37 cellular contexts compared by ENCODE assay signal in genomic region chr2:169330555-169330889, GRCh38. TPM values are rescaled to one million over a fixed set of nuclear protein-coding genes. Genes with fewer than 3 reads are reported as not detected.
"Had no signal": no experiment of that assay in that cellular context is flagged by ENCODE, and none has a peak within 500 bp of the region (broad histone marks: within the 10 kb centered on the region; RNA-seq: fewer than 3 reads in every experiment).

No MANE protein-coding gene starts in this region.

- H3K36me3 ChIP-seq: ascending aorta, cardiac muscle cell had no signal

- ATAC-seq: activated CD8-positive, alpha-beta T cell treated with anti-CD3 and anti-CD28 coated beads for 36 hours; activated naive CD8-positive, alpha-beta T cell treated with anti-CD3 and anti-CD28 coated beads, Interleukin-2, amount 50 U/mL, for 24 hours; activated T-cell treated with anti-CD3 and anti-CD28 coated beads, Interleukin-2, amount 50 U/mL, for 4 hours; activated T-cell treated with anti-CD3 and anti-CD28 coated beads, Interleukin-2, amount 50 U/mL, for 72 hours; activated T-helper 17 cell treated with anti-CD3 and anti-CD28 coated beads, Interleukin-2, amount 50 U/mL, for 72 hours had no signal

- H3K9me3 ChIP-seq: ascending aorta had no signal

- H3K9me3 Mint-ChIP-seq: activated B cell treated with CpG ODN at 0.5 μM for 24 hours; activated CD4-positive, alpha-beta memory T cell treated with anti-CD3 and anti-CD28 coated beads for 36 hours; activated CD4-positive, alpha-beta T cell treated with anti-CD3 and anti-CD28 coated beads, Interleukin-2, amount 10 ng/mL, durations not matched to agents 24 days and 14 days; activated CD8-positive, alpha-beta T cell treated with anti-CD3 and anti-CD28 coated beads for 36 hours; activated naive CD4-positive, alpha-beta T cell treated with anti-CD3 and anti-CD28 coated beads, Interleukin-2, amount 10 ng/mL, durations not matched to agents 7 days and 5 days; activated naive CD4-positive, alpha-beta T cell treated with anti-CD3 and anti-CD28 coated beads, Interleukin-2, amount 50 U/mL, for 24 hours; activated naive CD8-positive, alpha-beta T cell treated with anti-CD3 and anti-CD28 coated beads, Interleukin-2, amount 10 ng/mL, durations not matched to agents 7 days and 5 days; activated naive CD8-positive, alpha-beta T cell treated with anti-CD3 and anti-CD28 coated beads, Interleukin-2, amount 50 U/mL, for 24 hours; activated T-cell treated with anti-CD3 and anti-CD28 coated beads, Interleukin-2, amount 50 U/mL, for 4 hours; activated T-cell treated with anti-CD3 and anti-CD28 coated beads, Interleukin-2, amount 50 U/mL, for 72 hours; activated T-helper 1 cell treated with anti-CD3 and anti-CD28 coated beads, Interleukin-12 subunit alpha, Interleukin-12 subunit beta, Interleukin-2, Interleukin-4 antibody, amounts not matched to agents 30 ng/mL and 10 ng/mL and 1 ng/mL, durations not matched to agents 14 hours and 24 hours and 36 hours; activated T-helper 17 cell treated with anti-CD3 and anti-CD28 coated beads, Interleukin-2, amount 50 U/mL, for 72 hours; central memory CD8-positive, alpha-beta T cell; T-helper 1 cell treated with Interleukin-12 subunit alpha and Interleukin-12 subunit beta and Interleukin-4 antibody, amounts not matched to agents 30 μg/mL and 1 μg/mL, for 36 hours; T-helper 2 cell treated with Interferon-gamma antibody and Interleukin-4, amounts not matched to agents 5 μg/mL and 100 μg/mL, for 36 hours had no signal

- H3K27ac Mint-ChIP-seq: activated B cell treated with CpG ODN at 0.5 μM for 24 hours; activated CD4-positive, alpha-beta memory T cell treated with anti-CD3 and anti-CD28 coated beads for 36 hours; activated CD4-positive, alpha-beta T cell treated with anti-CD3 and anti-CD28 coated beads, Interleukin-2, amount 10 ng/mL, durations not matched to agents 24 days and 14 days; activated CD8-positive, alpha-beta T cell treated with anti-CD3 and anti-CD28 coated beads for 36 hours; activated naive CD4-positive, alpha-beta T cell treated with anti-CD3 and anti-CD28 coated beads, Interleukin-2, amount 10 ng/mL, durations not matched to agents 7 days and 5 days; activated naive CD4-positive, alpha-beta T cell treated with anti-CD3 and anti-CD28 coated beads, Interleukin-2, amount 50 U/mL, for 24 hours; activated naive CD8-positive, alpha-beta T cell; activated naive CD8-positive, alpha-beta T cell treated with anti-CD3 and anti-CD28 coated beads, Interleukin-2, amount 10 ng/mL, durations not matched to agents 7 days and 5 days; activated naive CD8-positive, alpha-beta T cell treated with anti-CD3 and anti-CD28 coated beads, Interleukin-2, amount 50 U/mL, for 24 hours; activated T-cell treated with anti-CD3 and anti-CD28 coated beads, Interleukin-2, amount 50 U/mL, for 72 hours; activated T-helper 1 cell treated with anti-CD3 and anti-CD28 coated beads, Interleukin-12 subunit alpha, Interleukin-12 subunit beta, Interleukin-2, Interleukin-4 antibody, amounts not matched to agents 30 ng/mL and 10 ng/mL and 1 ng/mL, durations not matched to agents 14 hours and 24 hours and 36 hours; activated T-helper 17 cell treated with anti-CD3 and anti-CD28 coated beads, Interleukin-2, amount 50 U/mL, for 72 hours; brain; T-helper 1 cell treated with Interleukin-12 subunit alpha and Interleukin-12 subunit beta and Interleukin-4 antibody, amounts not matched to agents 30 μg/mL and 1 μg/mL, for 36 hours; T-helper 2 cell treated with Interferon-gamma antibody and Interleukin-4, amounts not matched to agents 5 μg/mL and 100 μg/mL, for 36 hours had no signal

- DNase-seq: activated B cell treated with CpG ODN at 0.5 μM for 24 hours; activated CD4-positive, alpha-beta memory T cell treated with anti-CD3 and anti-CD28 coated beads for 36 hours; activated CD4-positive, alpha-beta T cell treated with anti-CD3 and anti-CD28 coated beads for 4 hours; activated CD4-positive, alpha-beta T cell treated with anti-CD3 and anti-CD28 coated beads, Interleukin-2, amount 10 ng/mL, durations not matched to agents 24 days and 14 days; activated CD4-positive, alpha-beta T cell treated with anti-CD3 and anti-CD28 coated beads, Interleukin-2, amount 50 U/mL, for 1 hour; activated CD4-positive, alpha-beta T cell treated with anti-CD3 and anti-CD28 coated beads, Interleukin-2, amount 50 U/mL, for 4 hours; activated CD4-positive, CD25-positive, alpha-beta regulatory T cell treated with anti-CD3 and anti-CD28 coated beads, Interleukin-2, amount 50 U/mL, for 72 hours; activated CD8-positive, alpha-beta memory T cell treated with anti-CD3 and anti-CD28 coated beads, Interleukin-2, amount 50 U/mL, for 4 hours; activated CD8-positive, alpha-beta T cell treated with anti-CD3 and anti-CD28 coated beads for 36 hours; activated effector memory CD4-positive, alpha-beta T cell treated with anti-CD3 and anti-CD28 coated beads, Interleukin-2, amount 50 U/mL, for 16 hours; activated gamma-delta T cell treated with Interleukin-2 at 50 U/mL for 16 hours; activated naive CD4-positive, alpha-beta T cell; activated naive CD4-positive, alpha-beta T cell treated with anti-CD3 and anti-CD28 coated beads, Interleukin-2, amount 10 ng/mL, durations not matched to agents 7 days and 5 days; activated naive CD8-positive, alpha-beta T cell treated with anti-CD3 and anti-CD28 coated beads, Interleukin-2, amount 10 ng/mL, durations not matched to agents 7 days and 5 days; activated naive CD8-positive, alpha-beta T cell treated with anti-CD3 and anti-CD28 coated beads, Interleukin-2, amount 50 U/mL, for 24 hours; activated T-cell treated with anti-CD3 and anti-CD28 coated beads for 4 hours; activated T-cell treated with anti-CD3 and anti-CD28 coated beads, Interleukin-2, amount 50 U/mL, for 1 hour; activated T-cell treated with anti-CD3 and anti-CD28 coated beads, Interleukin-2, amount 50 U/mL, for 4 hours; activated T-cell treated with anti-CD3 and anti-CD28 coated beads, Interleukin-2, amount 50 U/mL, for 72 hours; amygdala; anterior cingulate cortex; caudate nucleus; T-helper 1 cell; T-helper 2 cell; T-helper 9 cell had no signal

- H3K4me3 ChIP-seq: ascending aorta, cardiac muscle cell had no signal

- H3K4me3 Mint-ChIP-seq: activated B cell treated with CpG ODN at 0.5 μM for 24 hours; activated CD4-positive, alpha-beta memory T cell treated with anti-CD3 and anti-CD28 coated beads for 36 hours; activated CD4-positive, alpha-beta T cell treated with anti-CD3 and anti-CD28 coated beads, Interleukin-2, amount 10 ng/mL, durations not matched to agents 24 days and 14 days; activated CD8-positive, alpha-beta T cell treated with anti-CD3 and anti-CD28 coated beads for 36 hours; activated naive CD4-positive, alpha-beta T cell treated with anti-CD3 and anti-CD28 coated beads, Interleukin-2, amount 10 ng/mL, durations not matched to agents 7 days and 5 days; activated naive CD4-positive, alpha-beta T cell treated with anti-CD3 and anti-CD28 coated beads, Interleukin-2, amount 50 U/mL, for 24 hours; activated naive CD8-positive, alpha-beta T cell; activated naive CD8-positive, alpha-beta T cell treated with anti-CD3 and anti-CD28 coated beads, Interleukin-2, amount 10 ng/mL, durations not matched to agents 7 days and 5 days; activated naive CD8-positive, alpha-beta T cell treated with anti-CD3 and anti-CD28 coated beads, Interleukin-2, amount 50 U/mL, for 24 hours; activated T-cell treated with anti-CD3 and anti-CD28 coated beads, Interleukin-2, amount 50 U/mL, for 4 hours; activated T-cell treated with anti-CD3 and anti-CD28 coated beads, Interleukin-2, amount 50 U/mL, for 72 hours; activated T-helper 1 cell treated with anti-CD3 and anti-CD28 coated beads, Interleukin-12 subunit alpha, Interleukin-12 subunit beta, Interleukin-2, Interleukin-4 antibody, amounts not matched to agents 30 ng/mL and 10 ng/mL and 1 ng/mL, durations not matched to agents 14 hours and 24 hours and 36 hours; activated T-helper 17 cell treated with anti-CD3 and anti-CD28 coated beads, Interleukin-2, amount 50 U/mL, for 72 hours; brain; central memory CD8-positive, alpha-beta T cell; T-helper 1 cell treated with Interleukin-12 subunit alpha and Interleukin-12 subunit beta and Interleukin-4 antibody, amounts not matched to agents 30 μg/mL and 1 μg/mL, for 36 hours; T-helper 2 cell treated with Interferon-gamma antibody and Interleukin-4, amounts not matched to agents 5 μg/mL and 100 μg/mL, for 36 hours had no signal

- H3K4me1 ChIP-seq: ascending aorta had no signal

- H3K27me3 Mint-ChIP-seq: activated naive CD4-positive, alpha-beta T cell treated with anti-CD3 and anti-CD28 coated beads, Interleukin-2, amount 10 ng/mL, durations not matched to agents 7 days and 5 days; activated naive CD8-positive, alpha-beta T cell treated with anti-CD3 and anti-CD28 coated beads, Interleukin-2, amount 50 U/mL, for 24 hours had no signal

- H3K27ac ChIP-seq: ascending aorta, cardiac muscle cell, VCaP had no signal

- H3K27me3 ChIP-seq: ascending aorta, cardiac muscle cell had no signal

- H3K4me1 Mint-ChIP-seq: activated B cell treated with CpG ODN at 0.5 μM for 24 hours; activated CD4-positive, alpha-beta T cell treated with anti-CD3 and anti-CD28 coated beads, Interleukin-2, amount 10 ng/mL, durations not matched to agents 24 days and 14 days; activated naive CD4-positive, alpha-beta T cell treated with anti-CD3 and anti-CD28 coated beads, Interleukin-2, amount 10 ng/mL, durations not matched to agents 7 days and 5 days; activated naive CD4-positive, alpha-beta T cell treated with anti-CD3 and anti-CD28 coated beads, Interleukin-2, amount 50 U/mL, for 24 hours; activated naive CD8-positive, alpha-beta T cell treated with anti-CD3 and anti-CD28 coated beads, Interleukin-2, amount 10 ng/mL, durations not matched to agents 7 days and 5 days; activated naive CD8-positive, alpha-beta T cell treated with anti-CD3 and anti-CD28 coated beads, Interleukin-2, amount 50 U/mL, for 24 hours; central memory CD8-positive, alpha-beta T cell had no signal

- H3K36me3 Mint-ChIP-seq: activated CD4-positive, alpha-beta memory T cell treated with anti-CD3 and anti-CD28 coated beads for 36 hours; activated naive CD4-positive, alpha-beta T cell treated with anti-CD3 and anti-CD28 coated beads, Interleukin-2, amount 10 ng/mL, durations not matched to agents 7 days and 5 days; activated naive CD4-positive, alpha-beta T cell treated with anti-CD3 and anti-CD28 coated beads, Interleukin-2, amount 50 U/mL, for 24 hours; activated naive CD8-positive, alpha-beta T cell; activated naive CD8-positive, alpha-beta T cell treated with anti-CD3 and anti-CD28 coated beads, Interleukin-2, amount 10 ng/mL, durations not matched to agents 7 days and 5 days had no signal

RNA-seq across cellular contexts. Expression of gene LRP2, which starts 31.8 kb away (rescaled TPM):
- total RNA-seq: activated B cell treated with CpG ODN at 0.5 μM for 24 hours, ascending aorta, bronchial epithelial cell had no signal
